In the genomic region with DNA sequence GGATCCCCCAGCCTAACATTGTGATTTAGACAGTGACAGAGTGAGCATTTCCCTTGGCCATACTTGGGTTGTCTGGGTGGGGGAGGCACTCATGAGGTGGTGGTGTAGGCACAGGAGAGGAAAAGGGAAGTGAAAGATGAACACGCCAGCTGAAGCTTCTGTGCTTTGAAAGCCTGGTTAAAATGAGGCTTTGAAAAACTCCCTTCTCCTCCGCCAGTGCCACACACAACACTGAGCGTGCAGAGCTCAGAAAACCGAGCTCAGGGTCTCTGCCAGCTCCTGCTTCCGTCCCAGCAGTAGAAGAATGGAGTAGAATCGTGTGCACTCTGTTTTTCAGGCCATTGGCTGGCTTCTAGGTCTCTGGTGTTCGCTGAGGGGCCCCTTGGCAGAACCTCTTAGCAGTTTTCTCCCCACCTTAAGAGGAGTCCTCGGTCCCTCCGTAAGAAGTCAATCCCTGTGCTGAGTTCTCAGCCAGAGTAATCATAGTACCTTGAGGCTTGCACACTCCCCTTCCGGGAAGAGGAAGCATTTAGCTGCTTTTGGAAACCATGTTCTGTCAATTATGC, we compare ENCODE assay signal across 8 cellular contexts. TPM values are rescaled to one million over a fixed set of nuclear protein-coding genes. Genes with fewer than 3 reads are reported as not detected.
DNase-seq lines count a peak whose midpoint lies in the region; ATAC-seq lines count a peak whose summit lies in the region.

No MANE protein-coding gene starts in this region.

- H3K4me3 Mint-ChIP-seq in central memory CD8-positive, alpha-beta T cell: peak overlapping the region; percentile 70

- H3K9me3 Mint-ChIP-seq in central memory CD8-positive, alpha-beta T cell: no peaks in the 10 kb centered on the region

- DNase-seq in RPMI8226 (peak; percentile 94), pons (ENCODE audit: low spot score) (peak; percentile 76), A172 (ENCODE audit: low spot score) (no peak), DMS114 treated with DMSO at 0.1 percent for 48 hours (lab: John Stamatoyannopoulos, UW; ENCODE audit: unreplicated experiment) (no peak), epidermal melanocyte (ENCODE audit: insufficient read length, low spot score) (no peak)
- DNase-seq in central memory CD8-positive, alpha-beta T cell (ENCODE audit: low spot score in 2 of 2): no peak

- H3K4me1 Mint-ChIP-seq in central memory CD8-positive, alpha-beta T cell: peaks cover 39% of the 10 kb centered on the region

- H3K36me3 Mint-ChIP-seq in central memory CD8-positive, alpha-beta T cell (ENCODE audit: insufficient read depth): peaks cover 8% of the 10 kb centered on the region

- peak overlapping the region; percentile 74 for H3K27ac Mint-ChIP-seq in central memory CD8-positive, alpha-beta T cell (ENCODE audit: low read depth)

- no peaks in the 10 kb centered on the region for H3K27me3 Mint-ChIP-seq in central memory CD8-positive, alpha-beta T cell

- peak; percentile 93 for ATAC-seq in GM18868 (IDR thresholded peaks at IDR 0.05; ENCODE audit: unreplicated experiment)
- peak; percentile 82 for ATAC-seq in HG02840 (IDR thresholded peaks at IDR 0.05; ENCODE audit: low FRiP score, unreplicated experiment)
- peak; percentile 74 for ATAC-seq in central memory CD8-positive, alpha-beta T cell (replicated peaks; ENCODE audit: extremely low read depth, poor library complexity, severe bottlenecking)

RNA-seq across cellular contexts. Expression of a gene that starts 12.9 kb away (rescaled TPM):
- 18.4 and 22.2 TPM in 2 replicates for total RNA-seq in A172 (2014; rRNA removed; shearing (Covaris generic))

RNA-seq across cellular contexts. Expression of a gene that starts 39.0 kb away (rescaled TPM):
- 1.1 TPM in 1 of 2 replicates, not detected in the other for total RNA-seq in A172 (2014; rRNA removed; shearing (Covaris generic))

RNA-seq across cellular contexts. Expression of a gene that starts 45.3 kb away (rescaled TPM):
- not detected in 2 replicates for total RNA-seq in A172 (2014; rRNA removed; shearing (Covaris generic))

Comparison
In these comparisons a context has a peak if more than half of its experiments do, and no peak if none do; other contexts are left out.
1. DNase-seq: peak in RPMI8226 (single experiment) and pons (single experiment); none in central memory CD8-positive, alpha-beta T cell (0 of 2), A172 (single experiment), DMS114 treated with DMSO at 0.1 percent for 48 hours (single experiment) and epidermal melanocyte (single experiment).
2. Peak in every context shown above with its lines, with median percentiles within 50 percentile points of each other: ATAC-seq.